ENCODE assay signal across 18 cellular contexts in the genomic region with DNA sequence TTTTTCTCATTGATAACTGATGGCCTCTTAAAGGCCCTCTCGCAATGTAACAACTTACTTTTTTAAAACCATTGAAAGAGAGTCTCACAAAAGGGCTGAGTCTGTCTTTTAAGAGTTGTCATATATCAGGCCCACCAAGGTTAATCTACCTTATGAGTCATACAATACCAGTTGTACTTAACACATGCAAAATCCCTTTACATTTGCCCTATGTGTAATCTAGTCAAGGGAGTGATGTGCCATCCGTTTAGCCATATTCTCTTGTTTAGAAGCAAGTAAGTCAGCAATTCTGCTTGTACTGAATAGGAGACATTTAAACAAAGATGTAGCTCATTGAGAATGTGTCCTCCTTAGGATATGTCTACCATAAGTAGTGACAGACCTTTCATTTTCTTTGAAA.
A peak's percentile ranks its signal among the peaks of the same experiment; 100 is the strongest.
DNase-seq lines count a peak whose midpoint lies in the region; ATAC-seq and TF ChIP-seq lines count a peak whose summit lies in the region.
"Had no signal": no experiment of that assay in that cellular context is flagged by ENCODE, and none has a peak within 500 bp of the region (broad histone marks: within the 10 kb centered on the region; RNA-seq: fewer than 3 reads in every experiment).

No MANE protein-coding gene starts in this region.

- no peak overlapping the region for H3K4me2 ChIP-seq in IMR-90 (ENCODE audit: low read depth, low read length)

- peak; percentile 56 for DNase-seq in ELR (ENCODE audit: low read depth)
- peak; percentile 39 for DNase-seq in IMR-90
- DNase-seq in epithelial cell of esophagus (ENCODE audit: low read depth), result peak; percentile 9
- peak; percentile 22 for DNase-seq in skeletal muscle cell (ENCODE audit: low read depth)
- no peak for DNase-seq in HPDE6-E6E7 (ENCODE audit: extremely low spot score)
- DNase-seq in activated CD4-positive, alpha-beta T cell treated with anti-CD3 and anti-CD28 coated beads for 36 hours, result no peak
- DNase-seq in CD14-positive monocyte (ENCODE audit: low spot score), result no peak
- DNase-seq: Caco-2; CD4-positive, alpha-beta memory T cell; H9; NCI-H1694; NCI-H2081 treated with DMSO at 0.1 percent for 48 hours; NCI-H2171 treated with DMSO at 0.1 percent for 48 hours; NCI-H446; NCI-H526 treated with DMSO at 0.1 percent for 48 hours; Right ventricle myocardium superior had no signal

- H2BK5ac ChIP-seq in IMR-90 (ENCODE audit: low read depth, low read length, poor library complexity, severe bottlenecking), result no peak overlapping the region

- H3K27ac ChIP-seq in IMR-90 (ENCODE audit: insufficient read depth, low read length), result no peak overlapping the region

- peaks cover 7% of the 10 kb centered on the region for H3K9me3 Mint-ChIP-seq in activated CD4-positive, alpha-beta T cell treated with anti-CD3 and anti-CD28 coated beads for 36 hours (ENCODE audit: low read depth)
- peaks cover 0 to 4% (median under 1%) of the 10 kb centered on the region in 7 donors for H3K9me3 Mint-ChIP-seq in CD14-positive monocyte
- H3K9me3 Mint-ChIP-seq: T-helper 1 cell treated with Interleukin-12 subunit alpha and Interleukin-12 subunit beta and Interleukin-4 antibody, amounts not matched to agents 30 μg/mL and 1 μg/mL, for 36 hours had no signal

- no peak overlapping the region for H3K9ac ChIP-seq in IMR-90 (ENCODE audit: low read depth, low read length)

- no peaks in the 10 kb centered on the region for H3K9me3 ChIP-seq in IMR-90 (ENCODE audit: control insufficient read depth, insufficient read depth, low read length)
- H3K9me3 ChIP-seq: Caco-2 had no signal

- intact Hi-C loops in IMR-90 (cut with micrococcal nuclease) (no loop called here), CD14-positive monocyte (cut with micrococcal nuclease) (no loop called here)
- intact Hi-C loops in activated CD4-positive, alpha-beta T cell treated with anti-CD3 and anti-CD28 coated beads for 36 hours (cut with DNase I, micrococcal nuclease), result no loop called here

- H2BK120ac ChIP-seq in IMR-90 (ENCODE audit: low read depth, low read length), result peak overlapping the region; percentile 17

- no peaks in the 10 kb centered on the region for H3K36me3 ChIP-seq in IMR-90 (ENCODE audit: control insufficient read depth, insufficient read depth, low read length)

- no CpG with 5 or more reads among the region's 2 CpGs for WGBS in IMR-90 (ENCODE audit: extremely low coverage in 2 of 2, insufficient read length in 1 of 2), 2 experiments

- no peak overlapping the region; the same call in 1 of the 2 replicates for H3K14ac ChIP-seq in IMR-90 (replicated peaks; ENCODE audit: low read depth, low read length)

- BruUV-seq in IMR-90 (replicated peaks; lab: Mats Ljungman, UMichigan), result no TSS peak

- H4K8ac ChIP-seq in IMR-90 (ENCODE audit: low read depth in 2 of 2, low read length in 2 of 2), result no peak overlapping the region; a peak in 1 of 4 replicates

- H3K23ac ChIP-seq in IMR-90 (ENCODE audit: low read depth, low read length), result no peak overlapping the region

- no peaks in the 10 kb centered on the region for H3K36me3 Mint-ChIP-seq in activated CD4-positive, alpha-beta T cell treated with anti-CD3 and anti-CD28 coated beads for 36 hours (ENCODE audit: low read depth)
- H3K36me3 Mint-ChIP-seq in CD14-positive monocyte, result no peaks in the 10 kb centered on the region
- H3K36me3 Mint-ChIP-seq: CD4-positive, alpha-beta memory T cell; IgD-negative memory B cell had no signal

- H3K4ac ChIP-seq in IMR-90 (ENCODE audit: low read depth, low read length), result peak overlapping the region; percentile 19; the same call in 1 of the 2 replicates

- no peak overlapping the region for H3K56ac ChIP-seq in IMR-90 (ENCODE audit: extremely low read depth, insufficient read depth, low read length)

- peak overlapping the region; percentile 41; the same call in 1 of the 2 replicates for H3K18ac ChIP-seq in IMR-90 (ENCODE audit: low read depth, low read length)

- peaks cover 2% of the 10 kb centered on the region for H3K4me1 Mint-ChIP-seq in activated CD4-positive, alpha-beta T cell treated with anti-CD3 and anti-CD28 coated beads for 36 hours
- H3K4me1 Mint-ChIP-seq in CD14-positive monocyte, result peaks cover 5% of the 10 kb centered on the region
- H3K4me1 Mint-ChIP-seq: CD4-positive, alpha-beta memory T cell; IgD-negative memory B cell had no signal

- H2BK15ac ChIP-seq in IMR-90 (ENCODE audit: low read depth, low read length), result 0 out of 3 replicates have a peak overlapping the region, but pooled peaks have one; percentile 4

- POLR2A ChIA-PET in IMR-90 (lab: Charles Lee; ENCODE audit: unreplicated experiment), result interaction anchor here (0.5 kb wide), 1 partner anchor 460 kb away, joined by 3 read pairs; no protein-coding TSS in a partner anchor
- POLR2A ChIA-PET in activated CD4-positive, alpha-beta T cell treated with anti-CD3 and anti-CD28 coated beads for 36 hours (lab: Charles Lee), result no interaction called here

- 0 out of 2 replicates have a peak overlapping the region, but pooled peaks have one; percentile 42 for H2BK20ac ChIP-seq in IMR-90 (ENCODE audit: low read depth, low read length)

- H3K4me1 ChIP-seq in IMR-90 (ENCODE audit: control insufficient read depth, insufficient read depth, low read length), result peaks cover 4% of the 10 kb centered on the region; the same call in 1 of the 2 replicates

- H3K9me1 ChIP-seq in IMR-90 (ENCODE audit: insufficient read depth, low read length), result no peaks in the 10 kb centered on the region

- peak overlapping the region; percentile 31; the same call in 1 of the 2 replicates for H4K91ac ChIP-seq in IMR-90 (ENCODE audit: insufficient read depth, low read depth, low read length)

- no peak for ATAC-seq in IMR-90 (ENCODE audit: low read depth)
- no peak for ATAC-seq in activated CD4-positive, alpha-beta T cell treated with anti-CD3 and anti-CD28 coated beads for 36 hours

- TF ChIP-seq RAD21 in IMR-90 (IDR thresholded peaks at IDR 0.05; ENCODE audit: low read length), result no peak

- CTCF ChIA-PET in IMR-90 (lab: Yijun Ruan, JAX), result no interaction called here
- CTCF ChIA-PET in activated CD4-positive, alpha-beta T cell treated with anti-CD3 and anti-CD28 coated beads for 36 hours (lab: Charles Lee), result interaction anchor here (0.8 kb wide), 1 partner anchor 966 kb away, joined by 3 read pairs; no protein-coding TSS in a partner anchor

- no peak overlapping the region for H3K4me3 Mint-ChIP-seq in activated CD4-positive, alpha-beta T cell treated with anti-CD3 and anti-CD28 coated beads for 36 hours
- no peak overlapping the region for H3K4me3 Mint-ChIP-seq in CD14-positive monocyte
- H3K4me3 Mint-ChIP-seq: CD4-positive, alpha-beta memory T cell; H9; IgD-negative memory B cell; T-helper 1 cell treated with Interleukin-12 subunit alpha and Interleukin-12 subunit beta and Interleukin-4 antibody, amounts not matched to agents 30 μg/mL and 1 μg/mL, for 36 hours had no signal

- peak overlapping the region; percentile 42; the same call in 1 of the 2 replicates for H4K5ac ChIP-seq in IMR-90 (ENCODE audit: low read depth, low read length)

- TF ChIP-seq CTCF in IMR-90 (conservative IDR thresholded peaks at IDR 0.05; ENCODE audit: low read depth, low read length) (no peak), epithelial cell of esophagus (IDR thresholded peaks at IDR 0.05; ENCODE audit: insufficient read depth, low read depth, low read length, missing control alignments) (no peak), CD14-positive monocyte (IDR thresholded peaks at IDR 0.05) (no peak)

- no peaks in the 10 kb centered on the region for H4K20me1 ChIP-seq in IMR-90 (ENCODE audit: insufficient read depth, low read length)

- no peak overlapping the region for H2AK5ac ChIP-seq in IMR-90 (ENCODE audit: low read depth, low read length)

- dilution Hi-C loops in IMR-90 (cut with HindIII; ENCODE audit: low sequenced_read_pairs, unreplicated experiment), result no loop called here

- in situ Hi-C loops in IMR-90 (cut with MboI; ENCODE audit: low sequenced_read_pairs), result no loop called here

- H3K79me1 ChIP-seq in IMR-90 (ENCODE audit: low read depth in 1 of 2, low read length in 2 of 2), result no peaks in the 10 kb centered on the region

- no peaks in the 10 kb centered on the region for H3K27me3 ChIP-seq in IMR-90 (ENCODE audit: control insufficient read depth, insufficient read depth, low read length)

- H2AK9ac ChIP-seq in IMR-90 (replicated peaks; ENCODE audit: low read depth, low read length, poor library complexity), result no peak overlapping the region

- no peaks in the 10 kb centered on the region for H3K27me3 Mint-ChIP-seq in activated CD4-positive, alpha-beta T cell treated with anti-CD3 and anti-CD28 coated beads for 36 hours
- peaks cover 0 to 1% (median 0%) of the 10 kb centered on the region in 3 donors for H3K27me3 Mint-ChIP-seq in CD14-positive monocyte (ENCODE audit: low read depth in 3 of 3)
- H3K27me3 Mint-ChIP-seq: CD4-positive, alpha-beta memory T cell; IgD-negative memory B cell had no signal

- H3K27ac Mint-ChIP-seq in activated CD4-positive, alpha-beta T cell treated with anti-CD3 and anti-CD28 coated beads for 36 hours, result no peak overlapping the region
- H3K27ac Mint-ChIP-seq in CD14-positive monocyte, result no peak overlapping the region
- H3K27ac Mint-ChIP-seq: CD4-positive, alpha-beta memory T cell; H9; IgD-negative memory B cell; T-helper 1 cell treated with Interleukin-12 subunit alpha and Interleukin-12 subunit beta and Interleukin-4 antibody, amounts not matched to agents 30 μg/mL and 1 μg/mL, for 36 hours had no signal

- H3K4me3 ChIP-seq in IMR-90 (ENCODE audit: insufficient read depth, low read depth, low read length), result no peak overlapping the region
- no peak overlapping the region for H3K4me3 ChIP-seq in epithelial cell of esophagus (ENCODE audit: low read length)
- H3K4me3 ChIP-seq in skeletal muscle cell (ENCODE audit: low read depth, low read length), result no peak overlapping the region

- H2AFZ ChIP-seq in IMR-90 (replicated peaks; ENCODE audit: low read length, poor library complexity), result no peak overlapping the region

- TF ChIP-seq POLR2A in IMR-90 (IDR thresholded peaks at IDR 0.05; ENCODE audit: low read depth, low read length), result no peak

TF ChIP-seq in IMR-90, 13 proteins besides CTCF, POLR2A, EP300 and RAD21:
- TF ChIP-seq RFX5 (IDR thresholded peaks at IDR 0.05; ENCODE audit: low read depth, low read length) (no peak), CHD1 (IDR thresholded peaks at IDR 0.05; ENCODE audit: low read depth, low read length) (no peak), FOS (IDR thresholded peaks at IDR 0.05; ENCODE audit: low read depth, low read length) (no peak), MAFK (IDR thresholded peaks at IDR 0.05; ENCODE audit: low read depth, low read length) (no peak), BHLHE40 (IDR thresholded peaks at IDR 0.05; ENCODE audit: low read depth, low read length) (no peak), SMC3 (IDR thresholded peaks at IDR 0.05; ENCODE audit: low read depth, low read length) (no peak)

Comparison
In these comparisons a context has a peak if more than half of its experiments do, and no peak if none do; other contexts are left out.
1. DNase-seq: peak in ELR (single experiment), IMR-90 (single experiment), epithelial cell of esophagus (single experiment) and skeletal muscle cell (single experiment); none in HPDE6-E6E7 (single experiment), activated CD4-positive, alpha-beta T cell treated with anti-CD3 and anti-CD28 coated beads for 36 hours (single experiment) and CD14-positive monocyte (single experiment).